Comparison of ENCODE assay signal across 17 cellular contexts in the genomic region with DNA sequence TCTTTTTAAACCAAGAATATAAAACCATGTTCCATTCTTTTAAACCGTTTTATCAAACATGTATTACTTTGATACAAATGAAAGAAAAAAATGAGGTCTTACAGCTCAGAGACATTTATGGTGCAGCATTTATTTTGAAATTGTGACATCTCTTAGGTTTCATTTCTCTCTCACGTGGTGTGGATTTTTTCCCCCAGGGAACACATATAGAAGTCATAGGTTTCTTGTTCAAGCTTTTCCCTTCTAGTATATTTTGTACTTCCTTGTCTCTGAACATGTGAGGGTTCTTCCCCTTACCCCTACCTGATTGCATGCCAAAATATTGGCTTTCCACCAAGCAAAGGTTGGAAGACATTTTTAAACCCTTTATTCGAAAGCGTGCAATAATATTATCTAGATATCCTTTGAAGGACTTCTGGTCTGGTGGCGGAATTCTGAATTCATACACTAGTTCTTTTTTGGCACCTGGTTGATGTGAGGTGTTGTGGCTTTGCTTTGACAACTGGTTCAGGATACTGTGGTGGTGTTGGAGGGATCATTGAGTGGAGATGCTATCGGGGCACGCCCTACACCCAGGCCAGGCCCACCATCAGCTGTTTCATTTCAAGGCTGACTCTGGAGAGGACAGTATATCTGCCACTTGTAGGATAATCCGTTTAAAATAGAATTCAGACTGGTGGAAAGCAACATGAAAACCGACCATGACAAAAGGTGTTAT. TPM values are rescaled to one million over a fixed set of nuclear protein-coding genes. Genes with fewer than 3 reads are reported as not detected.
DNase-seq lines count a peak whose midpoint lies in the region; ATAC-seq and TF ChIP-seq lines count a peak whose summit lies in the region.
"Had no signal": no experiment of that assay in that cellular context is flagged by ENCODE, and none has a peak within 500 bp of the region (broad histone marks: within the 10 kb centered on the region; RNA-seq: fewer than 3 reads in every experiment).

No MANE protein-coding gene starts in this region.

- peak overlapping the region; percentile 98 for H3K56ac ChIP-seq in IMR-90 (ENCODE audit: extremely low read depth, insufficient read depth, low read length)

- H2BK120ac ChIP-seq in IMR-90 (ENCODE audit: low read depth, low read length) = peak overlapping the region; percentile 100

- peak overlapping the region; percentile 97 for H4K5ac ChIP-seq in IMR-90 (ENCODE audit: low read depth, low read length)

- DNase-seq in IMR-90 = no peak
- no peak for DNase-seq in ascending aorta (ENCODE audit: low spot score in 2 of 2)
- no peak for DNase-seq in mesothelial cell of epicardium (ENCODE audit: low spot score in 2 of 2, unreplicated experiment in 2 of 2)
- no peak for DNase-seq in HK-2 (ENCODE audit: unreplicated experiment)
- no peak for DNase-seq in NCI-H128 (lab: John Stamatoyannopoulos, UW; ENCODE audit: unreplicated experiment)
- DNase-seq in Caco-2 = no peak
- DNase-seq: activated gamma-delta T cell treated with Interleukin-2 at 50 U/mL for 16 hours; effector CD4-positive, alpha-beta T cell; left ventricle myocardium superior; NCI-H1105; nephron progenitor cell; stimulated activated CD4-positive, alpha-beta T cell treated with anti-CD3 and anti-CD28 coated beads, Interleukin-2, amount 100 ng/mL, for 24 hours; thyroid gland had no signal

- peak overlapping the region; percentile 100 for H2AK5ac ChIP-seq in IMR-90 (ENCODE audit: low read depth, low read length)

- peak overlapping the region; percentile 100 for H2BK20ac ChIP-seq in IMR-90 (ENCODE audit: low read depth, low read length)

- H3K79me2 ChIP-seq in ACC112 (ENCODE audit: control insufficient read depth, insufficient read depth, low read length, unreplicated experiment) = no peaks in the 10 kb centered on the region

- H3K4me1 Mint-ChIP-seq in mesothelial cell of epicardium (peaks cover 47% of the 10 kb centered on the region), Caco-2 (ENCODE audit: low read depth, unreplicated experiment) (no peaks in the 10 kb centered on the region)

- peak overlapping the region; percentile 97 for H3K23ac ChIP-seq in IMR-90 (ENCODE audit: low read depth, low read length)

- H3K4me3 Mint-ChIP-seq in mesothelial cell of epicardium (no peak overlapping the region), Caco-2 (ENCODE audit: unreplicated experiment) (no peak overlapping the region)
- H3K4me3 Mint-ChIP-seq: brain, nephron progenitor cell had no signal

- no peaks in the 10 kb centered on the region for H3K9me3 ChIP-seq in IMR-90 (ENCODE audit: control insufficient read depth, insufficient read depth, low read length)
- H3K9me3 ChIP-seq in ascending aorta = no peaks in the 10 kb centered on the region
- 0 out of 2 replicates have a peak, but pooled peaks cover under 1% of the 10 kb centered on the region for H3K9me3 ChIP-seq in Caco-2
- H3K9me3 ChIP-seq: thyroid gland had no signal

- H3K36me3 Mint-ChIP-seq in mesothelial cell of epicardium (no peaks in the 10 kb centered on the region), Caco-2 (ENCODE audit: insufficient read depth, unreplicated experiment) (no peaks in the 10 kb centered on the region)
- H3K36me3 Mint-ChIP-seq: brain had no signal

- no peaks in the 10 kb centered on the region for H3K36me3 ChIP-seq in ACC112 (ENCODE audit: insufficient read depth, low read length)
- H3K36me3 ChIP-seq in IMR-90 (ENCODE audit: control insufficient read depth, insufficient read depth, low read length) = no peaks in the 10 kb centered on the region
- H3K36me3 ChIP-seq in ascending aorta = no peaks in the 10 kb centered on the region
- H3K36me3 ChIP-seq in Caco-2 (ENCODE audit: control insufficient read depth, insufficient read depth, low read length) = no peaks in the 10 kb centered on the region
- H3K36me3 ChIP-seq: thyroid gland had no signal

- peak; percentile 53 for ATAC-seq in IMR-90 (ENCODE audit: low read depth)
- ATAC-seq in GM18502 (IDR thresholded peaks at IDR 0.05; ENCODE audit: poor library complexity, unreplicated experiment) = no peak
- ATAC-seq: left ventricle myocardium superior had no signal

- no peaks in the 10 kb centered on the region for H4K20me1 ChIP-seq in IMR-90 (ENCODE audit: insufficient read depth, low read length)

- peak overlapping the region; percentile 97 for H3K14ac ChIP-seq in IMR-90 (replicated peaks; ENCODE audit: low read depth, low read length)

- H4K91ac ChIP-seq in IMR-90 (ENCODE audit: insufficient read depth, low read depth, low read length) = peak overlapping the region; percentile 99

- H3K4ac ChIP-seq in IMR-90 (ENCODE audit: low read depth, low read length) = peak overlapping the region; percentile 100

- H2AFZ ChIP-seq in ACC112 (ENCODE audit: low read length, unreplicated experiment) (peak overlapping the region; percentile 41), IMR-90 (replicated peaks; ENCODE audit: low read length, poor library complexity) (peak overlapping the region; percentile 85)

- H3K27ac ChIP-seq in ACC112 (ENCODE audit: low read depth, low read length) (peak overlapping the region; percentile 82), IMR-90 (ENCODE audit: insufficient read depth, low read length) (peak overlapping the region; percentile 96), ascending aorta (peak overlapping the region; percentile 85 to 91)
- H3K27ac ChIP-seq: thyroid gland, VCaP had no signal

- H3K27me3 Mint-ChIP-seq in mesothelial cell of epicardium (ENCODE audit: low read depth) = no peaks in the 10 kb centered on the region
- H3K27me3 Mint-ChIP-seq in Caco-2 (ENCODE audit: insufficient read depth, unreplicated experiment) = no peaks in the 10 kb centered on the region
- H3K27me3 Mint-ChIP-seq: brain had no signal

- peak overlapping the region; percentile 57 for H3K27ac Mint-ChIP-seq in mesothelial cell of epicardium
- no peak overlapping the region for H3K27ac Mint-ChIP-seq in Caco-2 (ENCODE audit: unreplicated experiment)
- H3K27ac Mint-ChIP-seq: brain, nephron progenitor cell had no signal

- TF ChIP-seq POLR2A in IMR-90 (IDR thresholded peaks at IDR 0.05; ENCODE audit: low read depth, low read length) = no peak

- peaks cover 73% of the 10 kb centered on the region for H3K4me1 ChIP-seq in ACC112 (ENCODE audit: control insufficient read depth, insufficient read depth, low read length, unreplicated experiment)
- peaks cover 24% of the 10 kb centered on the region for H3K4me1 ChIP-seq in IMR-90 (ENCODE audit: control insufficient read depth, insufficient read depth, low read length)
- peaks cover 7 to 55% of the 10 kb centered on the region in 2 donors for H3K4me1 ChIP-seq in ascending aorta
- peaks cover 3% of the 10 kb centered on the region; the same call in 1 of the 2 replicates for H3K4me1 ChIP-seq in Caco-2
- H3K4me1 ChIP-seq: thyroid gland had no signal

- H2BK5ac ChIP-seq in IMR-90 (ENCODE audit: low read depth, low read length, poor library complexity, severe bottlenecking) = peak overlapping the region; percentile 98

- peaks cover 0 to 14% of the 10 kb centered on the region in 2 experiments; a peak in 1 of 4 replicates for H3K79me1 ChIP-seq in IMR-90 (ENCODE audit: low read depth in 1 of 2, low read length in 2 of 2)

- no CpG with 5 or more reads among the region's 9 CpGs for WGBS in IMR-90 (ENCODE audit: extremely low coverage in 2 of 2, insufficient read length in 1 of 2), 2 experiments

- CTCF ChIA-PET in IMR-90 (lab: Yijun Ruan, JAX) = interaction anchor here (0.7 to 1.4 kb wide), 2 partner anchors 135 to 164 kb away, joined by 3 to 5 read pairs; no protein-coding TSS in a partner anchor
- CTCF ChIA-PET in Caco-2 (lab: Charles Lee) = no interaction called here

- peak overlapping the region; percentile 63; the same call in 1 of the 2 replicates for H3K9ac ChIP-seq in IMR-90 (ENCODE audit: low read depth, low read length)

- peaks cover 17% of the 10 kb centered on the region for H3K9me1 ChIP-seq in IMR-90 (ENCODE audit: insufficient read depth, low read length)

- H3K27me3 ChIP-seq in ACC112 (ENCODE audit: insufficient read depth, low read length) (no peaks in the 10 kb centered on the region), IMR-90 (ENCODE audit: control insufficient read depth, insufficient read depth, low read length) (no peaks in the 10 kb centered on the region), ascending aorta (no peaks in the 10 kb centered on the region), Caco-2 (replicated peaks; ENCODE audit: control insufficient read depth, insufficient read depth, low read length) (no peaks in the 10 kb centered on the region)
- H3K27me3 ChIP-seq: thyroid gland had no signal

- BruUV-seq in IMR-90 (replicated peaks; lab: Mats Ljungman, UMichigan) (no TSS peak), Caco-2 (replicated peaks; lab: Mats Ljungman, UMichigan) (no TSS peak)

- in situ Hi-C loops in IMR-90 (cut with MboI; ENCODE audit: low sequenced_read_pairs) = no loop called here

- H3K4me2 ChIP-seq in IMR-90 (ENCODE audit: low read depth, low read length) = peak overlapping the region; percentile 94

- peak overlapping the region; percentile 96 for H2BK15ac ChIP-seq in IMR-90 (ENCODE audit: low read depth, low read length)

- peak overlapping the region; percentile 95 for H2AK9ac ChIP-seq in IMR-90 (replicated peaks; ENCODE audit: low read depth, low read length, poor library complexity)

- H3K9me3 Mint-ChIP-seq in mesothelial cell of epicardium = no peaks in the 10 kb centered on the region
- H3K9me3 Mint-ChIP-seq in Caco-2 (ENCODE audit: unreplicated experiment) = peaks cover 7% of the 10 kb centered on the region

- TF ChIP-seq RAD21 in IMR-90 (IDR thresholded peaks at IDR 0.05; ENCODE audit: low read length) = no peak

- H3K18ac ChIP-seq in IMR-90 (ENCODE audit: low read depth, low read length) = peak overlapping the region; percentile 97

- intact Hi-C loops in IMR-90 (cut with micrococcal nuclease) (loop anchor here (5.0 kb wide), 1 partner anchor 36 kb away; no protein-coding TSS in a partner anchor), ascending aorta (cut with DNase I) (loop anchor here (2.0 kb wide), 3 partner anchors 39 to 95 kb away; no protein-coding TSS in a partner anchor), Caco-2 (cut with micrococcal nuclease; ENCODE audit: unreplicated experiment) (no loop called here)

- dilution Hi-C loops in IMR-90 (cut with HindIII; ENCODE audit: low sequenced_read_pairs, unreplicated experiment) = no loop called here

- H3K4me3 ChIP-seq in ACC112 (ENCODE audit: low read depth, low read length) (peak overlapping the region; percentile 55), IMR-90 (ENCODE audit: insufficient read depth, low read depth, low read length) (peak overlapping the region; percentile 7; the same call in 1 of the 2 replicates), ascending aorta (no peak overlapping the region), Caco-2 (ENCODE audit: low read depth, low read length) (no peak overlapping the region)
- H3K4me3 ChIP-seq: thyroid gland had no signal

- TF ChIP-seq CTCF in IMR-90 (conservative IDR thresholded peaks at IDR 0.05; ENCODE audit: low read depth, low read length) = no peak
- no peak for TF ChIP-seq CTCF in ascending aorta (IDR thresholded peaks at IDR 0.05)
- TF ChIP-seq CTCF in mesothelial cell of epicardium (IDR thresholded peaks at IDR 0.05; ENCODE audit: unreplicated experiment) = no peak
- no peak for TF ChIP-seq CTCF in Caco-2 (IDR thresholded peaks at IDR 0.05; ENCODE audit: insufficient read depth in 1 of 2, low read depth in 1 of 2, low read length in 1 of 2, severe bottlenecking in 1 of 2, unreplicated experiment in 1 of 2)

- POLR2A ChIA-PET in IMR-90 (lab: Charles Lee; ENCODE audit: unreplicated experiment) (interaction anchor here (1.6 kb wide), 1 partner anchor 18 kb away, joined by 6 read pairs; no protein-coding TSS in a partner anchor), Caco-2 (lab: Charles Lee) (no interaction called here)

- H4K8ac ChIP-seq in IMR-90 (ENCODE audit: low read depth in 2 of 2, low read length in 2 of 2) = peak overlapping the region; percentile 88 to 98

RNA-seq across cellular contexts. Expression of gene FAM50B, which starts 5.6 kb away (rescaled TPM):
- total RNA-seq in IMR-90 (2012; rRNA removed) (3.9 and 4.1 TPM in 2 replicates), ascending aorta (8.1 TPM), mesothelial cell of epicardium (7.0 to 7.9 TPM (median 7.1 TPM) in 3 replicates), Caco-2 (2022) (not detected in 2 replicates)
- polyA plus RNA-seq in IMR-90 (2012; rRNA removed) = 7.4 and 8.0 TPM in 2 replicates
- polyA plus RNA-seq in IMR-90 (2012; cell fraction: cytosol; rRNA removed) = 6.4 and 11.4 TPM in 2 replicates
- polyA plus RNA-seq in IMR-90 (2012; cell fraction: nucleus; rRNA removed; ENCODE audit: low replicate concordance) = 3.2 and 5.5 TPM in 2 replicates

Comparison
In these comparisons a context has a peak if more than half of its experiments do, and no peak if none do; other contexts are left out.
1. H3K4me3 ChIP-seq: peak in ACC112 (single experiment) and IMR-90 (single experiment); none in ascending aorta (0 of 2) and Caco-2 (single experiment).
2. Peak in every context shown above with its lines, with median percentiles within 50 percentile points of each other: H3K27ac ChIP-seq.